ENCODE assay signal across 1 cellular context in the genomic region with DNA sequence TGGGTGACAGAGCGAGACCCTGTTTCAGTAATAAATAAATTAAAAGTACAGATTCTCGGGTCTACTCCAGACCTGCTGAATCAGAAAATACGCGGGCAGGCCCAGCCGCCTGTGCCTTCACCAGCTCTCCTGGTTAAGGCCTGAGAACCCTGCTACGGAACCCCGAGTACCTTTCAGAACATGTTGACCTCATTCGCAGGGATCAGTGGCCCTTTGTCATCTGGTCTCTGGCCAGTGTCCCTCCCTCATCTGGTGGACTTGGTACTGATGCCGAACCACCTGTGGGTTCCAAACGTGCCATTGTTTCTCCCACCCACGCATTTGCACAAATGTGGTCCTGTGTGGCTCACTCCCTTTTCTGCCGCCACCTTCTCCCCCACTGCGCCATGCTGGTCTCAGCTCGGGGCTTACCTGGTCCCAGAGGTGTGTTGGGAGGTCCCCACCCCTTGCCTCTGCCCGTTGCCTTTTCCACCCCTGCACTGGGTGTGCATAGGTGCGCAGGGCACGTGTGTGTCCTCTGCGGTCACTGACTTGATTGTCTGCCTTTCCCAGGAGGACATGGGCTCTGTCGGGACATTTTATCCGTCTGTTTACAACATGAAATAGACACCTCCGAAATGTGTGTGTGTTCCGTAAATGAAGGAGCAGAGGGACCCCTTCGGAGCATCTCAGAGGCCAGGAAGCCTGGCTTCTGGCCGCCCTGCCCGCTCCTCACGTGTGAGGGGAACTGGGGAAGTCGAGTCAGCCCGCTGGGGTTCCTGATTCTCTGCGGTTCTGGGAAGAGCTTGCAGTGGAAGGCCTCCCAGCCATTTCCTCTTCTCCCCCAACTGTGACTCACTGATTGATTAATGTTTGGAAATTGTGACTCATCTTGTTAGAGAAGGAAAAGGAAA.
TF ChIP-seq lines count a peak whose summit lies in the region.

No MANE protein-coding gene starts in this region.

TF ChIP-seq in IMR-90, 13 proteins besides CTCF, POLR2A, EP300 and RAD21 (continued from another document):
- TF ChIP-seq, protein P1, sequence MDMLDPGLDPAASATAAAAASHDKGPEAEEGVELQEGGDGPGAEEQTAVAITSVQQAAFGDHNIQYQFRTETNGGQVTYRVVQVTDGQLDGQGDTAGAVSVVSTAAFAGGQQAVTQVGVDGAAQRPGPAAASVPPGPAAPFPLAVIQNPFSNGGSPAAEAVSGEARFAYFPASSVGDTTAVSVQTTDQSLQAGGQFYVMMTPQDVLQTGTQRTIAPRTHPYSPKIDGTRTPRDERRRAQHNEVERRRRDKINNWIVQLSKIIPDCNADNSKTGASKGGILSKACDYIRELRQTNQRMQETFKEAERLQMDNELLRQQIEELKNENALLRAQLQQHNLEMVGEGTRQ (IDR thresholded peaks at IDR 0.05; ENCODE audit: low read depth, low read length): no peak
- TF ChIP-seq BHLHE40 (IDR thresholded peaks at IDR 0.05; ENCODE audit: low read depth, low read length) (peak; percentile 56), CEBPB (IDR thresholded peaks at IDR 0.05; ENCODE audit: low read depth, low read length) (0 out of 2 replicates have a peak, but pooled peaks have one; percentile 21)
